In the genomic region with DNA sequence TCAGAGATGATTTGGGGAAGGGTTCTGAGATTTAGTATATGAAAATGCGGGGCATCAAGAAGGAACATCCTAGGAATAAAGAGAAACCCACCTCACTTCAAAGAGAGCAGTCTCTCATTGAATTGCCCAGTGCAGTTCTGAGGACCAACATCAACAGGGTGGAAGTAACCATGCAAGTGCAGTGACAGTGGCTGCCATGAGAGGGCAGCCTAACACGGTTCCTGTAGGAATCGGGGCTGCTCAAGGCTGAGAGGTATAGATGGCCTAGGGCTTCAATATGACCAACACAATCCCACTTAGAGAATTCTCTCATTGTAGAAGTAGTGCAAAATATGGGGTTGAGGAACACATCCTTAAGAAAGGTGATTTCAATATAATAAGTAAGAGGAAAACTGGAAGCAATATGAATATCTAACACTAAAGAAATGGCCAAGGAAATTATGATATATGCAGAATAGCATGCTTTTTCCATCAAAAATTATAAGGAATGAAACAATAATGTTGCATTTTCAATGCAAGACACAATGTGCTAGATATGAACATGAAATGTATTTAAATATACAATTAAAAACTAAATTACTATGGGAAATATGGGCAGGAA, we compare ENCODE assay signal across 8 cellular contexts. TPM values are rescaled to one million over a fixed set of nuclear protein-coding genes. Genes with fewer than 3 reads are reported as not detected.
DNase-seq lines count a peak whose midpoint lies in the region; ATAC-seq and TF ChIP-seq lines count a peak whose summit lies in the region.

No MANE protein-coding gene starts in this region.

- no peaks in the 10 kb centered on the region for H3K4me1 ChIP-seq in right cardiac atrium (ENCODE audit: control insufficient read depth, insufficient read depth, low read length)
- H3K4me1 ChIP-seq in gastrocnemius medialis, result peaks cover 0 to under 1% of the 10 kb centered on the region in 2 donors

- peak; percentile 66 to 89 (median 83) for TF ChIP-seq CTCF in gastrocnemius medialis (IDR thresholded peaks at IDR 0.05 in 4 of 5, conservative IDR thresholded peaks at IDR 0.05 in 1 of 5)

- TF ChIP-seq EP300 in Ishikawa (IDR thresholded peaks at IDR 0.05; ENCODE audit: borderline replicate concordance), result no peak

- WGBS in right cardiac atrium, result under 1% methylated on average over 3 of the region's 3 CpGs

- intact Hi-C loops in right cardiac atrium (cut with DNase I) (loop anchor here (2.0 to 10.0 kb wide), 6 partner anchors 175 to 515 kb away; no protein-coding TSS in a partner anchor), gastrocnemius medialis (cut with DNase I; ENCODE audit: low total_unique reads) (loop anchor here (1.0 to 5.0 kb wide), 4 partner anchors 48 to 518 kb away; no protein-coding TSS in a partner anchor)

- in situ Hi-C loops in gastrocnemius medialis (cut with MboI; ENCODE audit: low sequenced_read_pairs in 4 of 4), result loop anchor here (5.0 to 25.0 kb wide), 8 partner anchors 173 to 528 kb away; no protein-coding TSS in a partner anchor

- peak; percentile 32 for DNase-seq in GM04504 (ENCODE audit: low read depth)
- DNase-seq in SKM-1 (lab: John Stamatoyannopoulos, UW; ENCODE audit: unreplicated experiment), result peak; percentile 50
- DNase-seq in amniotic stem cell (lab: John Stamatoyannopoulos, UW), result peak; percentile 5
- DNase-seq in right cardiac atrium, result peak; percentile 55 to 80 (median 72)
- DNase-seq in gastrocnemius medialis, result peak; percentile 25 to 39

- ATAC-seq in GM21576 (IDR thresholded peaks at IDR 0.05; ENCODE audit: unreplicated experiment), result peak; percentile 97
- ATAC-seq in right cardiac atrium, result peak; percentile 73 to 87
- ATAC-seq in gastrocnemius medialis, result peak; percentile 80 to 90
- no peak for ATAC-seq in HG03196 (IDR thresholded peaks at IDR 0.05; ENCODE audit: unreplicated experiment)

- peak; percentile 74 for TF ChIP-seq RAD21 in Ishikawa (IDR thresholded peaks at IDR 0.05; ENCODE audit: low read depth)

- no peak for TF ChIP-seq POLR2A in gastrocnemius medialis (IDR thresholded peaks at IDR 0.05)

- H3K36me3 ChIP-seq in gastrocnemius medialis, result no peaks in the 10 kb centered on the region

- H3K9me3 ChIP-seq in right cardiac atrium (ENCODE audit: control insufficient read depth, low read length), result no peaks in the 10 kb centered on the region
- no peaks in the 10 kb centered on the region for H3K9me3 ChIP-seq in gastrocnemius medialis

- H3K27me3 ChIP-seq in right cardiac atrium (ENCODE audit: control insufficient read depth, insufficient read depth) (no peaks in the 10 kb centered on the region), gastrocnemius medialis (peaks cover 9 to 22% (median 19%) of the 10 kb centered on the region in 3 donors)

- H3K4me3 ChIP-seq in right cardiac atrium (ENCODE audit: low read length) (no peak overlapping the region), gastrocnemius medialis (no peak overlapping the region)

- H3K27ac ChIP-seq in right cardiac atrium (ENCODE audit: low read length), result no peak overlapping the region
- no peak overlapping the region for H3K27ac ChIP-seq in gastrocnemius medialis

TF ChIP-seq in Ishikawa, 13 proteins besides CTCF, POLR2A, EP300 and RAD21:
- TF ChIP-seq FOXM1 (IDR thresholded peaks at IDR 0.05; ENCODE audit: borderline replicate concordance, low read depth) (no peak), TEAD4 (IDR thresholded peaks at IDR 0.05) (no peak), CREB1 (IDR thresholded peaks at IDR 0.05; ENCODE audit: low read depth) (no peak), USF1 (IDR thresholded peaks at IDR 0.05) (no peak), TAF1 (IDR thresholded peaks at IDR 0.05; ENCODE audit: low read depth) (no peak), YY1 (IDR thresholded peaks at IDR 0.05; ENCODE audit: low read depth) (no peak), EGR1 (IDR thresholded peaks at IDR 0.05) (no peak), CEBPB (IDR thresholded peaks at IDR 0.05) (no peak), TCF12 (IDR thresholded peaks at IDR 0.05; ENCODE audit: low read depth) (no peak), NFIC (IDR thresholded peaks at IDR 0.05) (no peak), ZBTB7A (IDR thresholded peaks at IDR 0.05; ENCODE audit: low read depth) (no peak)
- TF ChIP-seq, protein P1, sequence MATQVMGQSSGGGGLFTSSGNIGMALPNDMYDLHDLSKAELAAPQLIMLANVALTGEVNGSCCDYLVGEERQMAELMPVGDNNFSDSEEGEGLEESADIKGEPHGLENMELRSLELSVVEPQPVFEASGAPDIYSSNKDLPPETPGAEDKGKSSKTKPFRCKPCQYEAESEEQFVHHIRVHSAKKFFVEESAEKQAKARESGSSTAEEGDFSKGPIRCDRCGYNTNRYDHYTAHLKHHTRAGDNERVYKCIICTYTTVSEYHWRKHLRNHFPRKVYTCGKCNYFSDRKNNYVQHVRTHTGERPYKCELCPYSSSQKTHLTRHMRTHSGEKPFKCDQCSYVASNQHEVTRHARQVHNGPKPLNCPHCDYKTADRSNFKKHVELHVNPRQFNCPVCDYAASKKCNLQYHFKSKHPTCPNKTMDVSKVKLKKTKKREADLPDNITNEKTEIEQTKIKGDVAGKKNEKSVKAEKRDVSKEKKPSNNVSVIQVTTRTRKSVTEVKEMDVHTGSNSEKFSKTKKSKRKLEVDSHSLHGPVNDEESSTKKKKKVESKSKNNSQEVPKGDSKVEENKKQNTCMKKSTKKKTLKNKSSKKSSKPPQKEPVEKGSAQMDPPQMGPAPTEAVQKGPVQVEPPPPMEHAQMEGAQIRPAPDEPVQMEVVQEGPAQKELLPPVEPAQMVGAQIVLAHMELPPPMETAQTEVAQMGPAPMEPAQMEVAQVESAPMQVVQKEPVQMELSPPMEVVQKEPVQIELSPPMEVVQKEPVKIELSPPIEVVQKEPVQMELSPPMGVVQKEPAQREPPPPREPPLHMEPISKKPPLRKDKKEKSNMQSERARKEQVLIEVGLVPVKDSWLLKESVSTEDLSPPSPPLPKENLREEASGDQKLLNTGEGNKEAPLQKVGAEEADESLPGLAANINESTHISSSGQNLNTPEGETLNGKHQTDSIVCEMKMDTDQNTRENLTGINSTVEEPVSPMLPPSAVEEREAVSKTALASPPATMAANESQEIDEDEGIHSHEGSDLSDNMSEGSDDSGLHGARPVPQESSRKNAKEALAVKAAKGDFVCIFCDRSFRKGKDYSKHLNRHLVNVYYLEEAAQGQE (IDR thresholded peaks at IDR 0.05; ENCODE audit: low read depth), result no peak
- TF ChIP-seq, protein P2, sequence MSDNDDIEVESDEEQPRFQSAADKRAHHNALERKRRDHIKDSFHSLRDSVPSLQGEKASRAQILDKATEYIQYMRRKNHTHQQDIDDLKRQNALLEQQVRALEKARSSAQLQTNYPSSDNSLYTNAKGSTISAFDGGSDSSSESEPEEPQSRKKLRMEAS (IDR thresholded peaks at IDR 0.05), result no peak
TF ChIP-seq in Ishikawa: peak in this region for 0.

RNA-seq across cellular contexts. Expression of gene ARRDC4, which starts 51.1 kb away (rescaled TPM):
- total RNA-seq in right cardiac atrium (10 to 100 TPM; 21.8 to 26.6 (median 22.1) TPM), gastrocnemius medialis (10 to 100 TPM; 11.7 to 20.6 (median 17.7) TPM)
- 22.5 TPM for polyA plus RNA-seq in right cardiac atrium

Comparison
In these comparisons a context has a peak if more than half of its experiments do, and no peak if none do; other contexts are left out.
1. DNase-seq: peak in every context shown above with its lines; median percentile 72 in right cardiac atrium; 50 in SKM-1; 32 in GM04504; 32 in gastrocnemius medialis; 5 in amniotic stem cell.